Comparison of ENCODE assay signal across 9 cellular contexts in the genomic region with DNA sequence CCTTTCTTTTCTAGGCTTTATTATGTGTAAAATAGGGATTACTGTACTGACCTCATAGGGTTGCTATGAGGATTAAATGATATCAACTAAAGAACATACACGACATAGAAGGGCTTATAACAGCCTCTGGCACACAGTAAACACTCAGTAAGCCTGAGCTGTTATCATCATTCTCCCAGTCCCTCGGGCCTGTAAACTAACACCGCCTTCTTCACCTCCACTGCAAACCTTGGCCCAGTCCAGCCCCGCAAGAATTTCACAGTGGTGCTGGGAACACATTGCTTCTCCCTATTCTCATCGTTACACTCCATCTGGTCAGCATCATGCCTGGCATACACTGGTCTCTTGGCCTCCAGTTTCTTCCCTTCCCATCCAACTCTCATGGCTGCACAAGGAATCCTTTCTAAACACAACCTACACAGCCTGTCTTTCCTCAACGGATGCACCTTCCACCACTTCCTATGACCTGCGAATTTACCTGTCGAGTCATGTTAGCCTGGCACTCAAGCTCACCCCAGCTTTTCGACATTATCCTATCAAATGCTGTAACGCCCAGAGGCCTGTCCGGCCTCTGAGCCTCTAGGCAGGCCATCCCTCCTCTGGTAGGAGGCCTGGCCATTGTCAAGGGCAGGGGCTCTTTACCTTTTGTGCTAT.
DNase-seq lines count a peak whose midpoint lies in the region; ATAC-seq, FAIRE-seq and TF ChIP-seq lines count a peak whose summit lies in the region.
"Had no signal": no experiment of that assay in that cellular context is flagged by ENCODE, and none has a peak within 500 bp of the region (broad histone marks: within the 10 kb centered on the region; RNA-seq: fewer than 3 reads in every experiment).

No MANE protein-coding gene starts in this region.

- peak overlapping the region; percentile 89 for H3K27ac Mint-ChIP-seq in activated CD8-positive, alpha-beta memory T cell treated with anti-CD3 and anti-CD28 coated beads, Interleukin-2, amount 10 ng/mL, durations not matched to agents 7 days and 5 days
- H3K27ac Mint-ChIP-seq in activated T-helper 17 cell treated with anti-CD3 and anti-CD28 coated beads, Interleukin-2, amount 50 U/mL, for 72 hours, result peak overlapping the region; percentile 87
- H3K27ac Mint-ChIP-seq in stimulated activated naive CD8-positive, alpha-beta T cell treated with anti-CD3 and anti-CD28 coated beads, Interleukin-15, amount 100 ng/mL, for 72 hours, result peak overlapping the region; percentile 60 to 70

- peaks cover 91% of the 10 kb centered on the region for H3K4me1 Mint-ChIP-seq in activated CD8-positive, alpha-beta memory T cell treated with anti-CD3 and anti-CD28 coated beads, Interleukin-2, amount 10 ng/mL, durations not matched to agents 7 days and 5 days
- peaks cover 76% of the 10 kb centered on the region for H3K4me1 Mint-ChIP-seq in activated T-helper 17 cell treated with anti-CD3 and anti-CD28 coated beads, Interleukin-2, amount 50 U/mL, for 72 hours
- peaks cover 96% of the 10 kb centered on the region for H3K4me1 Mint-ChIP-seq in stimulated activated naive CD8-positive, alpha-beta T cell treated with anti-CD3 and anti-CD28 coated beads, Interleukin-15, amount 100 ng/mL, for 72 hours

- peaks cover 74% of the 10 kb centered on the region for H3K4me1 ChIP-seq in left ventricle myocardium inferior

- CTCF ChIA-PET in activated CD8-positive, alpha-beta memory T cell treated with anti-CD3 and anti-CD28 coated beads, Interleukin-2, amount 10 ng/mL, durations not matched to agents 7 days and 5 days (lab: Charles Lee), result interaction anchor here (0.6 to 1.6 kb wide), 10 partner anchors 9 to 62 kb away, joined by 3 to 5 read pairs (median 3); no protein-coding TSS in a partner anchor

- no peaks in the 10 kb centered on the region for H3K27me3 Mint-ChIP-seq in activated CD8-positive, alpha-beta memory T cell treated with anti-CD3 and anti-CD28 coated beads, Interleukin-2, amount 10 ng/mL, durations not matched to agents 7 days and 5 days
- H3K27me3 Mint-ChIP-seq in activated T-helper 17 cell treated with anti-CD3 and anti-CD28 coated beads, Interleukin-2, amount 50 U/mL, for 72 hours, result no peaks in the 10 kb centered on the region
- H3K27me3 Mint-ChIP-seq in stimulated activated naive CD8-positive, alpha-beta T cell treated with anti-CD3 and anti-CD28 coated beads, Interleukin-15, amount 100 ng/mL, for 72 hours, result no peaks in the 10 kb centered on the region

- peaks cover 43% of the 10 kb centered on the region for H3K36me3 Mint-ChIP-seq in activated CD8-positive, alpha-beta memory T cell treated with anti-CD3 and anti-CD28 coated beads, Interleukin-2, amount 10 ng/mL, durations not matched to agents 7 days and 5 days
- H3K36me3 Mint-ChIP-seq in activated T-helper 17 cell treated with anti-CD3 and anti-CD28 coated beads, Interleukin-2, amount 50 U/mL, for 72 hours (ENCODE audit: low read depth), result peaks cover 82% of the 10 kb centered on the region

- H3K27ac ChIP-seq in left ventricle myocardium inferior (replicated peaks), result peak overlapping the region; percentile 56
- H3K27ac ChIP-seq: KMS-11 had no signal

- H3K9me3 ChIP-seq in left ventricle myocardium inferior (replicated peaks), result no peaks in the 10 kb centered on the region

- ATAC-seq in activated CD8-positive, alpha-beta memory T cell treated with anti-CD3 and anti-CD28 coated beads, Interleukin-2, amount 10 ng/mL, durations not matched to agents 7 days and 5 days, result peak; percentile 20
- no peak for ATAC-seq in activated T-helper 17 cell treated with anti-CD3 and anti-CD28 coated beads, Interleukin-2, amount 50 U/mL, for 72 hours (replicated peaks)
- ATAC-seq in stimulated activated naive CD8-positive, alpha-beta T cell treated with anti-CD3 and anti-CD28 coated beads, Interleukin-15, amount 100 ng/mL, for 72 hours, result peak; percentile 37
- ATAC-seq in GM18870 (IDR thresholded peaks at IDR 0.05; ENCODE audit: unreplicated experiment), result no peak

- no peak overlapping the region for H3K4me3 ChIP-seq in left ventricle myocardium inferior

- intact Hi-C loops in left ventricle myocardium inferior (cut with micrococcal nuclease), result no loop called here

- DNase-seq in activated CD8-positive, alpha-beta memory T cell treated with anti-CD3 and anti-CD28 coated beads, Interleukin-2, amount 10 ng/mL, durations not matched to agents 7 days and 5 days, result no peak
- no peak for DNase-seq in activated CD8-positive, alpha-beta memory T cell treated with anti-CD3 and anti-CD28 coated beads, Interleukin-2, amount 50 U/mL, for 48 hours
- no peak for DNase-seq in left ventricle myocardium inferior
- DNase-seq in stimulated activated naive CD8-positive, alpha-beta T cell treated with anti-CD3 and anti-CD28 coated beads, Interleukin-15, amount 100 ng/mL, for 72 hours, result no peak
- no peak for DNase-seq in activated CD8-positive, alpha-beta memory T cell treated with anti-CD3 and anti-CD28 coated beads for 24 hours
- DNase-seq in HTR-8/SVneo (ENCODE audit: insufficient read length, low spot score), result no peak

- H3K36me3 ChIP-seq in left ventricle myocardium inferior, result no peaks in the 10 kb centered on the region

- H3K27me3 ChIP-seq in left ventricle myocardium inferior (ENCODE audit: low read depth), result no peaks in the 10 kb centered on the region

- FAIRE-seq in HTR-8/SVneo (lab: Jason Lieb, UNC), result no peak

- H3K4me3 Mint-ChIP-seq in activated CD8-positive, alpha-beta memory T cell treated with anti-CD3 and anti-CD28 coated beads, Interleukin-2, amount 10 ng/mL, durations not matched to agents 7 days and 5 days, result peak overlapping the region; percentile 69
- H3K4me3 Mint-ChIP-seq in activated T-helper 17 cell treated with anti-CD3 and anti-CD28 coated beads, Interleukin-2, amount 50 U/mL, for 72 hours, result peak overlapping the region; percentile 74
- H3K4me3 Mint-ChIP-seq in stimulated activated naive CD8-positive, alpha-beta T cell treated with anti-CD3 and anti-CD28 coated beads, Interleukin-15, amount 100 ng/mL, for 72 hours, result peak overlapping the region; percentile 15 to 18

- peaks cover 2% of the 10 kb centered on the region for H3K9me3 Mint-ChIP-seq in activated CD8-positive, alpha-beta memory T cell treated with anti-CD3 and anti-CD28 coated beads, Interleukin-2, amount 10 ng/mL, durations not matched to agents 7 days and 5 days (ENCODE audit: low read depth)
- H3K9me3 Mint-ChIP-seq in activated T-helper 17 cell treated with anti-CD3 and anti-CD28 coated beads, Interleukin-2, amount 50 U/mL, for 72 hours, result no peaks in the 10 kb centered on the region
- no peaks in the 10 kb centered on the region for H3K9me3 Mint-ChIP-seq in stimulated activated naive CD8-positive, alpha-beta T cell treated with anti-CD3 and anti-CD28 coated beads, Interleukin-15, amount 100 ng/mL, for 72 hours

- no peak for TF ChIP-seq CTCF in left ventricle myocardium inferior (IDR thresholded peaks at IDR 0.05; ENCODE audit: borderline replicate concordance)

Comparison
In these comparisons a context has a peak if more than half of its experiments do, and no peak if none do; other contexts are left out.
1. ATAC-seq: peak in activated CD8-positive, alpha-beta memory T cell treated with anti-CD3 and anti-CD28 coated beads, Interleukin-2, amount 10 ng/mL, durations not matched to agents 7 days and 5 days (single experiment) and stimulated activated naive CD8-positive, alpha-beta T cell treated with anti-CD3 and anti-CD28 coated beads, Interleukin-15, amount 100 ng/mL, for 72 hours (single experiment); none in activated T-helper 17 cell treated with anti-CD3 and anti-CD28 coated beads, Interleukin-2, amount 50 U/mL, for 72 hours (single experiment) and GM18870 (single experiment).
2. H3K4me3 Mint-ChIP-seq: peak in every context shown above with its lines; median percentile 74 in activated T-helper 17 cell treated with anti-CD3 and anti-CD28 coated beads, Interleukin-2, amount 50 U/mL, for 72 hours; 69 in activated CD8-positive, alpha-beta memory T cell treated with anti-CD3 and anti-CD28 coated beads, Interleukin-2, amount 10 ng/mL, durations not matched to agents 7 days and 5 days; 16 in stimulated activated naive CD8-positive, alpha-beta T cell treated with anti-CD3 and anti-CD28 coated beads, Interleukin-15, amount 100 ng/mL, for 72 hours.
3. Peak in every context shown above with its lines, with median percentiles within 50 percentile points of each other: H3K27ac Mint-ChIP-seq.